12 cellular contexts compared by ENCODE assay signal in genomic region chr16:64391009-64391663, GRCh38.
DNase-seq lines count a peak whose midpoint lies in the region; ATAC-seq, FAIRE-seq and TF ChIP-seq lines count a peak whose summit lies in the region.
"Had no signal": no experiment of that assay in that cellular context is flagged by ENCODE, and none has a peak within 500 bp of the region (broad histone marks: within the 10 kb centered on the region; RNA-seq: fewer than 3 reads in every experiment).

No MANE protein-coding gene starts in this region.

- H3K4me3 Mint-ChIP-seq in activated CD4-positive, alpha-beta T cell treated with anti-CD3 and anti-CD28 coated beads, Interleukin-2, amount 10 ng/mL, durations not matched to agents 24 days and 14 days, result no peak overlapping the region
- H3K4me3 Mint-ChIP-seq: IgD-negative memory B cell had no signal

- H3K4me1 ChIP-seq in right atrium auricular region (peaks cover 0 to 4% of the 10 kb centered on the region in 2 donors), skeletal muscle tissue (ENCODE audit: control insufficient read depth in 3 of 3, insufficient read depth in 3 of 3, low read length in 3 of 3) (no peaks in the 10 kb centered on the region)

- H3K9ac ChIP-seq in skeletal muscle tissue (ENCODE audit: low read depth in 1 of 3, low read length in 3 of 3), result no peak overlapping the region

- H3K9me3 ChIP-seq in right atrium auricular region (no peaks in the 10 kb centered on the region), skeletal muscle tissue (ENCODE audit: control insufficient read depth in 3 of 3, low read length in 3 of 3) (no peaks in the 10 kb centered on the region)

- ATAC-seq in SK-N-SH treated with all-trans-retinoic acid at 6 μM for 48 hours (peak; percentile 90), GM18873 (IDR thresholded peaks at IDR 0.05; ENCODE audit: low FRiP score, unreplicated experiment) (no peak)

- no peak for TF ChIP-seq CTCF in right atrium auricular region (IDR thresholded peaks at IDR 0.05)

- no peaks in the 10 kb centered on the region for H3K27me3 Mint-ChIP-seq in activated CD4-positive, alpha-beta T cell treated with anti-CD3 and anti-CD28 coated beads, Interleukin-2, amount 10 ng/mL, durations not matched to agents 24 days and 14 days
- H3K27me3 Mint-ChIP-seq: IgD-negative memory B cell had no signal

- H3K36me3 Mint-ChIP-seq in activated CD4-positive, alpha-beta T cell treated with anti-CD3 and anti-CD28 coated beads, Interleukin-2, amount 10 ng/mL, durations not matched to agents 24 days and 14 days (ENCODE audit: low read depth), result no peaks in the 10 kb centered on the region
- H3K36me3 Mint-ChIP-seq: IgD-negative memory B cell had no signal

- no peak overlapping the region for H3K27ac Mint-ChIP-seq in activated CD4-positive, alpha-beta T cell treated with anti-CD3 and anti-CD28 coated beads, Interleukin-2, amount 10 ng/mL, durations not matched to agents 24 days and 14 days
- H3K27ac Mint-ChIP-seq: IgD-negative memory B cell had no signal

- intact Hi-C loops in activated CD4-positive, alpha-beta T cell treated with anti-CD3 and anti-CD28 coated beads, Interleukin-2, amount 10 ng/mL, durations not matched to agents 24 days and 14 days (cut with micrococcal nuclease), result no loop called here

- peak overlapping the region; percentile 25 to 56 for H3K27ac ChIP-seq in right atrium auricular region
- H3K27ac ChIP-seq in skeletal muscle tissue (ENCODE audit: low read depth, low read length), result peak overlapping the region; percentile 23
- H3K27ac ChIP-seq: cardiac muscle cell had no signal

- H3K4me1 Mint-ChIP-seq in activated CD4-positive, alpha-beta T cell treated with anti-CD3 and anti-CD28 coated beads, Interleukin-2, amount 10 ng/mL, durations not matched to agents 24 days and 14 days, result no peaks in the 10 kb centered on the region
- H3K4me1 Mint-ChIP-seq: IgD-negative memory B cell had no signal

- H3K9me3 Mint-ChIP-seq in activated CD4-positive, alpha-beta T cell treated with anti-CD3 and anti-CD28 coated beads, Interleukin-2, amount 10 ng/mL, durations not matched to agents 24 days and 14 days, result peaks cover 4% of the 10 kb centered on the region

- FAIRE-seq in frontal cortex (lab: Jason Lieb, UNC), result no peak

- H3K27me3 ChIP-seq in right atrium auricular region, result no peaks in the 10 kb centered on the region
- H3K27me3 ChIP-seq in skeletal muscle tissue (ENCODE audit: control insufficient read depth in 3 of 3, insufficient read depth in 3 of 3, low read length in 3 of 3), result no peaks in the 10 kb centered on the region
- H3K27me3 ChIP-seq: cardiac muscle cell had no signal

- H3K36me3 ChIP-seq in right atrium auricular region (no peaks in the 10 kb centered on the region), skeletal muscle tissue (ENCODE audit: control insufficient read depth in 3 of 3, insufficient read depth in 3 of 3, low read length in 3 of 3) (no peaks in the 10 kb centered on the region)
- H3K36me3 ChIP-seq: cardiac muscle cell had no signal

- DNase-seq in EH (ENCODE audit: low read depth) (peak; percentile 58), right atrium auricular region (ENCODE audit: low spot score) (no peak), activated gamma-delta T cell treated with Interleukin-2 at 50 U/mL for 16 hours (no peak), frontal cortex (ENCODE audit: low spot score in 2 of 2) (no peak)
- DNase-seq in activated CD4-positive, alpha-beta T cell treated with anti-CD3 and anti-CD28 coated beads, Interleukin-2, amount 10 ng/mL, durations not matched to agents 24 days and 14 days, result no peak
- DNase-seq: NCI-H526 treated with DMSO at 0.1 percent for 48 hours; stimulated activated CD4-positive, alpha-beta T cell treated with anti-CD3 and anti-CD28 coated beads, Interleukin-4, amount 100 ng/mL, for 4 hours had no signal

- H3K4me3 ChIP-seq in right atrium auricular region, result no peak overlapping the region
- H3K4me3 ChIP-seq in skeletal muscle tissue (ENCODE audit: low read length in 3 of 3), result no peak overlapping the region
- H3K4me3 ChIP-seq: cardiac muscle cell had no signal

TF ChIP-seq in SK-N-SH treated with all-trans-retinoic acid at 6 μM for 48 hours, 23 proteins besides CTCF, POLR2A, EP300 and RAD21:
- TF ChIP-seq OSR1 (CRISPR knock-in tag; IDR thresholded peaks at IDR 0.05) (no peak), TSHZ2 (CRISPR knock-in tag; IDR thresholded peaks at IDR 0.05) (no peak), RARB (CRISPR knock-in tag; IDR thresholded peaks at IDR 0.05) (no peak), ZNF70 (CRISPR knock-in tag; IDR thresholded peaks at IDR 0.05) (no peak), CSDC2 (CRISPR knock-in tag; IDR thresholded peaks at IDR 0.05) (no peak), GLIS3 (CRISPR knock-in tag; IDR thresholded peaks at IDR 0.05) (no peak), CSRNP3 (CRISPR knock-in tag; IDR thresholded peaks at IDR 0.05) (no peak), ISL1 (CRISPR knock-in tag; IDR thresholded peaks at IDR 0.05) (no peak), ZNF565 (CRISPR knock-in tag; conservative IDR thresholded peaks at IDR 0.05; ENCODE audit: low read depth) (no peak), ZFP30 (CRISPR knock-in tag; IDR thresholded peaks at IDR 0.05) (no peak), TCF4 (CRISPR knock-in tag; IDR thresholded peaks at IDR 0.05; ENCODE audit: borderline replicate concordance) (no peak), TOX (CRISPR knock-in tag; IDR thresholded peaks at IDR 0.05; ENCODE audit: borderline replicate concordance) (no peak), POU6F1 (CRISPR knock-in tag; IDR thresholded peaks at IDR 0.05; ENCODE audit: borderline replicate concordance, low read depth) (no peak), BACH2 (CRISPR knock-in tag; IDR thresholded peaks at IDR 0.05; ENCODE audit: borderline replicate concordance) (no peak), ARNTL (CRISPR knock-in tag; IDR thresholded peaks at IDR 0.05; ENCODE audit: borderline replicate concordance, low read depth) (no peak), PPARA (CRISPR knock-in tag; IDR thresholded peaks at IDR 0.05; ENCODE audit: borderline replicate concordance) (no peak)
